8 cellular contexts compared by ENCODE assay signal in the genomic region with DNA sequence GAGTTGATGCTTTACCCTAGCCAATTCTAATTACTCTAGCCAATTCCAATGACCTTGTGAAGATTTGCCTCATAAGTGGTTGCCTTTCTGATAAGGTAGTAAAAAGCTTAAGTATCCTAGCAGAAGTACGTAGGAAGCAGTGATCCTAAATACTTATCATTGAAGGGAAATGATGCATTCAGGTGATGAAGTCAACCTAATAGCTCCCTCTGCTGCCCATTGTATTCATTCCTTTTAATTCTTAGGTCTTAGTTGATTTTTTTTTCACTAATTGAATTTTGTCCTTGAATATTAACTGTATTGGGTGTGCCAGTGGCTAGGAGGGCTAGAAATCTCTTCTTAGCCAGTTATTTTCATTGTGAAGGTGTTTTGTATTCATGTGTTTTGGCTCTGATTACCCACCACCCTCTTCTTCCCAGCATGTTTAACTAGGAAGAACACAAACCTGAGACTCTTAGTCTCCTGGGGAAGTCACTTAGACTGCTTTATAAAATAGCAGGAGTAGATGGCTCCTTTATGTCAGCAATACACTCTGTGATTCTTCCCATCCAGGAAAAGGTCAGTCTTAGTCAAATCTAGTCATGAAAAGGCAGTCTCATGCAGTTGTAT. TPM values are rescaled to one million over a fixed set of nuclear protein-coding genes. Genes with fewer than 3 reads are reported as not detected.
A peak's percentile ranks its signal among the peaks of the same experiment; 100 is the strongest.
DNase-seq lines count a peak whose midpoint lies in the region; ATAC-seq, FAIRE-seq and TF ChIP-seq lines count a peak whose summit lies in the region.

No MANE protein-coding gene starts in this region.

- no peak overlapping the region for H3K4me3 ChIP-seq in bronchial epithelial cell (ENCODE audit: low read depth, low read length)

- H3K27me3 ChIP-seq in bronchial epithelial cell (ENCODE audit: control insufficient read depth, insufficient read depth, low read length), result no peaks in the 10 kb centered on the region

- H3K9me3 Mint-ChIP-seq in stimulated activated naive B cell treated with anti-CD40 and anti-IgM and Interleukin-4, amounts not matched to agents 10 μg/mL and 1 μg/mL and 100 μg/mL, for 72 hours, result no peaks in the 10 kb centered on the region
- no peaks in the 10 kb centered on the region for H3K9me3 Mint-ChIP-seq in activated naive CD4-positive, alpha-beta T cell treated with anti-CD3 and anti-CD28 coated beads, Interleukin-2, amount 50 U/mL, for 72 hours

- no peak overlapping the region for H3K27ac Mint-ChIP-seq in stimulated activated naive B cell treated with anti-CD40 and anti-IgM and Interleukin-4, amounts not matched to agents 10 μg/mL and 1 μg/mL and 100 μg/mL, for 72 hours
- no peak overlapping the region for H3K27ac Mint-ChIP-seq in activated naive CD4-positive, alpha-beta T cell treated with anti-CD3 and anti-CD28 coated beads, Interleukin-2, amount 50 U/mL, for 72 hours

- no peak overlapping the region for H3K4me3 Mint-ChIP-seq in stimulated activated naive B cell treated with anti-CD40 and anti-IgM and Interleukin-4, amounts not matched to agents 10 μg/mL and 1 μg/mL and 100 μg/mL, for 72 hours

- peak; percentile 48 for TF ChIP-seq CTCF in bronchial epithelial cell (IDR thresholded peaks at IDR 0.05; ENCODE audit: insufficient read depth, low read length, severe bottlenecking)
- no peak for TF ChIP-seq CTCF in omental fat pad (IDR thresholded peaks at IDR 0.05)

- TF ChIP-seq POLR2A in GM12892 (IDR thresholded peaks at IDR 0.05; ENCODE audit: low read depth, low read length), result no peak

- H3K36me3 ChIP-seq in bronchial epithelial cell (ENCODE audit: control insufficient read depth, insufficient read depth, low read length), result peaks cover 2% of the 10 kb centered on the region

- ATAC-seq in omental fat pad (ENCODE audit: low FRiP score), result peak; percentile 57
- no peak for ATAC-seq in stimulated activated naive B cell treated with anti-CD40 and anti-IgM and Interleukin-4, amounts not matched to agents 10 μg/mL and 1 μg/mL and 100 μg/mL, for 72 hours (replicated peaks)
- no peak for ATAC-seq in activated naive CD4-positive, alpha-beta T cell treated with anti-CD3 and anti-CD28 coated beads, Interleukin-2, amount 50 U/mL, for 72 hours

- H3K4me1 Mint-ChIP-seq in stimulated activated naive B cell treated with anti-CD40 and anti-IgM and Interleukin-4, amounts not matched to agents 10 μg/mL and 1 μg/mL and 100 μg/mL, for 72 hours, result peaks cover 0 to 2% of the 10 kb centered on the region in 2 donors

- H3K36me3 Mint-ChIP-seq in stimulated activated naive B cell treated with anti-CD40 and anti-IgM and Interleukin-4, amounts not matched to agents 10 μg/mL and 1 μg/mL and 100 μg/mL, for 72 hours, result peaks cover 6 to 17% of the 10 kb centered on the region in 2 donors
- H3K36me3 Mint-ChIP-seq in activated naive CD4-positive, alpha-beta T cell treated with anti-CD3 and anti-CD28 coated beads, Interleukin-2, amount 50 U/mL, for 72 hours, result peaks cover 0 to 4% of the 10 kb centered on the region in 2 donors

- H3K27me3 Mint-ChIP-seq in stimulated activated naive B cell treated with anti-CD40 and anti-IgM and Interleukin-4, amounts not matched to agents 10 μg/mL and 1 μg/mL and 100 μg/mL, for 72 hours, result no peaks in the 10 kb centered on the region

- DNase-seq in AG08395 (ENCODE audit: low spot score) (peak; percentile 21), GM12892 (ENCODE audit: insufficient read length) (no peak), NCI-H446 (lab: John Stamatoyannopoulos, UW) (peak; percentile 12 to 23), bronchial epithelial cell (ENCODE audit: low read depth) (peak; percentile 74), omental fat pad (ENCODE audit: low spot score) (no peak), midbrain (lab: John Stamatoyannopoulos, UW) (no peak)
- no peak for DNase-seq in stimulated activated naive B cell treated with anti-CD40 and anti-IgM and Interleukin-4, amounts not matched to agents 10 μg/mL and 1 μg/mL and 100 μg/mL, for 72 hours
- DNase-seq in activated naive CD4-positive, alpha-beta T cell treated with anti-CD3 and anti-CD28 coated beads, Interleukin-2, amount 50 U/mL, for 72 hours (ENCODE audit: low spot score in 2 of 2), result no peak

- FAIRE-seq in GM12892 (lab: Jason Lieb, UNC) (peak; percentile 51), bronchial epithelial cell (lab: Jason Lieb, UNC) (no peak)

RNA-seq across cellular contexts. Expression of a gene that starts 46.3 kb away (rescaled TPM):
- polyA plus RNA-seq in GM12892 (2012; ENCODE audit: missing spikeins), result 6.6 TPM
- 17.0 and 17.1 TPM in 2 replicates for total RNA-seq in bronchial epithelial cell
- 10 to 100 TPM in 2 of 4 donors, 1 to 10 TPM in 2; 4.6 to 11.8 (median 8.1) TPM for total RNA-seq in omental fat pad
- 10 to 100 TPM; 10.2 to 20.1 TPM for total RNA-seq in activated naive CD4-positive, alpha-beta T cell treated with anti-CD3 and anti-CD28 coated beads, Interleukin-2, amount 50 U/mL, for 72 hours

RNA-seq across cellular contexts. Expression of a gene that starts 48.0 kb away (rescaled TPM):
- 8.5 TPM for polyA plus RNA-seq in GM12892 (2012; ENCODE audit: missing spikeins)
- 20.0 and 20.5 TPM in 2 replicates for total RNA-seq in bronchial epithelial cell
- 10 to 100 TPM in 2 of 4 donors, 1 to 10 TPM in 2; 5.8 to 10.9 (median 9.1) TPM for total RNA-seq in omental fat pad
- total RNA-seq in activated naive CD4-positive, alpha-beta T cell treated with anti-CD3 and anti-CD28 coated beads, Interleukin-2, amount 50 U/mL, for 72 hours, result 10 to 100 TPM in 1 of 2 donors, 1 to 10 TPM in 1; 7.9 to 12.3 TPM

Comparison
In these comparisons a context has a peak if more than half of its experiments do, and no peak if none do; other contexts are left out.
1. DNase-seq: peak in AG08395 (single experiment), NCI-H446 (2 of 2) and bronchial epithelial cell (single experiment); none in GM12892 (single experiment), omental fat pad (single experiment), midbrain (single experiment), stimulated activated naive B cell treated with anti-CD40 and anti-IgM and Interleukin-4, amounts not matched to agents 10 μg/mL and 1 μg/mL and 100 μg/mL, for 72 hours (single experiment) and activated naive CD4-positive, alpha-beta T cell treated with anti-CD3 and anti-CD28 coated beads, Interleukin-2, amount 50 U/mL, for 72 hours (0 of 2).